In genomic region chr9:91532325-91532724, GRCh38 we compare ENCODE assay signal across 17 cellular contexts.
"Had no signal": no experiment of that assay in that cellular context is flagged by ENCODE, and none has a peak within 500 bp of the region (broad histone marks: within the 10 kb centered on the region; RNA-seq: fewer than 3 reads in every experiment).

No MANE protein-coding gene starts in this region.

- H3K36me3 ChIP-seq: cardiac muscle cell, right atrium auricular region, thyroid gland, uterus had no signal

- DNase-seq: activated CD4-positive, alpha-beta T cell treated with anti-CD3 and anti-CD28 coated beads, Interleukin-2, amount 50 U/mL, for 4 hours; activated effector memory CD4-positive, alpha-beta T cell treated with Interleukin-2 at 50 U/mL for 16 hours; activated T-cell treated with anti-CD3 and anti-CD28 coated beads, Interleukin-2, amount 50 U/mL, for 1 hour; anterior cingulate cortex; effector CD4-positive, alpha-beta T cell; left colon; naive B cell; small intestine; T-helper 2 cell; thyroid gland; uterus had no signal

- H3K4me3 ChIP-seq: cardiac muscle cell, coronary artery, lung, right atrium auricular region, thyroid gland, uterus had no signal

- H3K27ac ChIP-seq: cardiac muscle cell, coronary artery, right atrium auricular region, thyroid gland, uterus had no signal

- H3K9me3 ChIP-seq: right atrium auricular region, thyroid gland, uterus had no signal

- ATAC-seq: activated CD4-positive, CD25-positive, alpha-beta regulatory T cell treated with anti-CD3 and anti-CD28 coated beads, Interleukin-2, amount 50 U/mL, for 24 hours; left colon; stimulated activated effector memory CD8-positive, alpha-beta T cell treated with anti-CD3 and anti-CD28 coated beads, Interleukin-12 subunit alpha, Interleukin-12 subunit beta, amount 100 ng/mL, for 72 hours had no signal

- H3K27me3 ChIP-seq: cardiac muscle cell, right atrium auricular region, thyroid gland, uterus had no signal

- H3K4me1 ChIP-seq: right atrium auricular region, thyroid gland, uterus had no signal

- FAIRE-seq: small intestine had no signal
